In the genomic region with DNA sequence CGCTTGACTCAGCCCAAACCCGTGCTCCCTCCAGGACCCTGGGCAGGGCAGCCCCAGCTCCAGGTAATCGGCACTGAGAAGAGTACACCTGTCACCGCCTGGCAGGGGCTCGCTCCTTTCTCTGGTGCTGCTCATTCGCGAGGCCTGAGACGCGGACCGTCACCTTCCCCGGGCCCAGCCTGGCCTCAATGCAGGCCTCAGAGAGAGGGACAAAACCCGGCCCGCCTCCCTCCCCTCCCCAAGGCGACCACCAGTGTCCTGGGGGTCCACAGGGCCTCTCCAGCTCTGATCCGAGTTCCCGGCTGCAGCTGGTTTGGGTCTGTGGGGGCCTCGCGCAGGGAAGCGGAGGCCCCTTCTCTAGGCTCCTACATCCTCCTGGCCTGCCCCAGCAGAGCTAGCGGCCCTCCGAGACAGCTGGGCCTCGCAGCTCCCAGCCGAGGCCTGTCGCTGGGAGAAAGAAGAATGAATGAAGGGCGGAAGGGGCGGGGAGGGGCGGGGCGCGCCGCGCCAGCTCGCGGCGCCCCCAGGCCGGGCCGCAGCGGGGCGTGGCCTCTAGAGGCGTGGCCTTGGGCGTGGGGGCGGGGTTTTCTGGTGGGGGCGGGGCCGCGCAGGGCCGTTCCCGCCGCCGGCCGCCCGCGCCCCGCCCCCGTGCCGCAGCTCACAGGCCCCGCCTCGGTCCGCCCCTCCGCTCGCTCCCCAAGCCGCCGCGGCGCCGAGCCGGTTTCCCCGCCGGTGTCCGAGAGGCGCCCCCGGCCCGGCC, we compare ENCODE assay signal across 8 cellular contexts. TPM values are rescaled to one million over a fixed set of nuclear protein-coding genes. Genes with fewer than 3 reads are reported as not detected.
DNase-seq lines count a peak whose midpoint lies in the region; ATAC-seq and TF ChIP-seq lines count a peak whose summit lies in the region.

LIMK1 (plus strand) TSS at position 688 of the 760 bp plus-strand sequence. CDS start 187 bp downstream, outside the sequence.

- no peak within 1 kb of the TSS for H2AFZ ChIP-seq in neuron (ENCODE audit: low read depth, low read length)

- H3K4me3 ChIP-seq in LNCaP clone FGC (ENCODE audit: low read depth, low read length), result peak within 1 kb of the TSS; percentile 75
- H3K4me3 ChIP-seq in SJSA1, result peak within 1 kb of the TSS; percentile 50
- H3K4me3 ChIP-seq in neuron (ENCODE audit: low read length), result peak within 1 kb of the TSS; percentile 70
- H3K4me3 ChIP-seq in stomach smooth muscle (ENCODE audit: low read length in 2 of 2), result peak within 1 kb of the TSS; percentile 67 to 76

- H3K9me3 ChIP-seq in SJSA1 (replicated peaks) (no peaks in the 10 kb centered on the region), neuron (ENCODE audit: low read length) (no peaks in the 10 kb centered on the region), stomach smooth muscle (ENCODE audit: control insufficient read depth in 2 of 2, low read length in 2 of 2) (no peaks in the 10 kb centered on the region)

- TF ChIP-seq CTCF in LNCaP clone FGC (IDR thresholded peaks at IDR 0.05; ENCODE audit: control insufficient read depth, extremely low read depth, insufficient read depth), result no peak

- DNase-seq in DMS79 (lab: John Stamatoyannopoulos, UW) (peak; percentile 38), LNCaP clone FGC (ENCODE audit: low read depth) (no peak), SJSA1 (ENCODE audit: low read depth in 1 of 2, low spot score in 2 of 2) (peak; percentile 66 to 78), foreskin melanocyte (peak; percentile 58)
- DNase-seq in activated gamma-delta T cell treated with anti-CD3 and anti-CD28 coated beads, Interleukin-2, amount 50 U/mL, for 16 hours (ENCODE audit: low read depth), result peak; percentile 69

- H3K36me3 ChIP-seq in SJSA1 (peaks cover 32% of the 10 kb centered on the region), neuron (ENCODE audit: insufficient read depth, low read length) (peaks cover 16% of the 10 kb centered on the region), stomach smooth muscle (ENCODE audit: control insufficient read depth in 2 of 2, insufficient read depth in 2 of 2, low read length in 2 of 2) (peaks cover 0 to 2% of the 10 kb centered on the region in 2 donors)

- no peaks in the 10 kb centered on the region for H3K27me3 ChIP-seq in SJSA1 (replicated peaks)
- H3K27me3 ChIP-seq in neuron (ENCODE audit: insufficient read depth, low read length), result no peaks in the 10 kb centered on the region
- no peaks in the 10 kb centered on the region for H3K27me3 ChIP-seq in stomach smooth muscle (ENCODE audit: control insufficient read depth in 1 of 2, insufficient read depth in 2 of 2, low read length in 2 of 2)

- ATAC-seq in GM21737 (IDR thresholded peaks at IDR 0.05; ENCODE audit: unreplicated experiment), result peak; percentile 67

- H3K27ac ChIP-seq in SJSA1, result peak within 1 kb of the TSS; percentile 68
- H3K27ac ChIP-seq in stomach smooth muscle (ENCODE audit: low read length), result no peak within 1 kb of the TSS

- H3K4me1 ChIP-seq in SJSA1 (replicated peaks) (peaks cover 27% of the 10 kb centered on the region), neuron (ENCODE audit: insufficient read depth, low read length) (peaks cover 22% of the 10 kb centered on the region), stomach smooth muscle (ENCODE audit: control insufficient read depth, insufficient read depth, low read length) (peaks cover 19% of the 10 kb centered on the region)

- H3K9ac ChIP-seq in stomach smooth muscle (ENCODE audit: low read length in 2 of 2), result peak within 1 kb of the TSS; percentile 55 to 64

RNA-seq across cellular contexts. Expression of gene LIMK1, which starts in this region (rescaled TPM):
- total RNA-seq in SJSA1 (2014; rRNA removed; shearing (Covaris generic)), result 38.1 and 60.5 TPM in 2 replicates
